In genomic region chr3:11778248-11778647, GRCh38 we compare ENCODE assay signal across 8 cellular contexts.
"Had no signal": no experiment of that assay in that cellular context is flagged by ENCODE, and none has a peak within 500 bp of the region (broad histone marks: within the 10 kb centered on the region; RNA-seq: fewer than 3 reads in every experiment).

No MANE protein-coding gene starts in this region.

- H3K4me1 Mint-ChIP-seq: IgD-negative memory B cell had no signal

- FAIRE-seq: HTR-8/SVneo had no signal

- H3K27me3 Mint-ChIP-seq: IgD-negative memory B cell had no signal

- H3K27ac ChIP-seq: GM23248 had no signal

- H3K9me3 ChIP-seq: HAP-1 had no signal

- DNase-seq: GM23248, GOT3, H7, KG1 had no signal

- H3K4me3 ChIP-seq: GM23248, HAP-1 had no signal

- ATAC-seq: HCT116 had no signal

- H3K36me3 ChIP-seq: HAP-1 had no signal

- H3K4me1 ChIP-seq: HAP-1 had no signal

- H3K9ac ChIP-seq: GM23248 had no signal

- H2AFZ ChIP-seq: GM23248 had no signal

- H3K4me3 Mint-ChIP-seq: IgD-negative memory B cell had no signal
